Comparison of ENCODE assay signal across 1 cellular context in the genomic region with DNA sequence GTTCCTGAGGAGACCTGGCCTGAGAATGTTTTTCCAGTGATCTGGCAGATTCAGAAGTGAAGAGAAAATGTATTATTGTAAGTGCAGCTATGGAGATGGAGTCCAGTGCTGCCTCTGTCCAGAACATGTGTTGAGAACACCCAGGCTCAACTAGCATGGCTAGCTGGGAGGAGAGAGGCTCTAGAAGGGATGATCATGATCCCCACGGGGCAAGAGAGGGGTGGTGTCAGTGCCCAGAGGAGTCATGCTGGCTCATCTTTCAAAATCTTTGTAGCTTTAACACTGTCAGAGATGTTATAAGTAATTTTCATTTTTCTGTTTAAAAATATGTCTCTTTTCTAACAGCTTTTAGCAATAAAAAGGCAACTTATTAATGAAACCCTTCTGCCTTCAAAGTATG.
TF ChIP-seq lines count a peak whose summit lies in the region.

No MANE protein-coding gene starts in this region.

TF ChIP-seq in SK-N-SH, 30 proteins besides CTCF, POLR2A, EP300 and RAD21 (continued from another document):
- TF ChIP-seq CHD2 (IDR thresholded peaks at IDR 0.05; ENCODE audit: low read length, partially characterized antibody) (no peak), YY1 (IDR thresholded peaks at IDR 0.05; ENCODE audit: low read depth) (no peak), NRF1 (IDR thresholded peaks at IDR 0.05; ENCODE audit: low read depth, low read length) (no peak), ELF1 (IDR thresholded peaks at IDR 0.05) (no peak)
